In the genomic region with DNA sequence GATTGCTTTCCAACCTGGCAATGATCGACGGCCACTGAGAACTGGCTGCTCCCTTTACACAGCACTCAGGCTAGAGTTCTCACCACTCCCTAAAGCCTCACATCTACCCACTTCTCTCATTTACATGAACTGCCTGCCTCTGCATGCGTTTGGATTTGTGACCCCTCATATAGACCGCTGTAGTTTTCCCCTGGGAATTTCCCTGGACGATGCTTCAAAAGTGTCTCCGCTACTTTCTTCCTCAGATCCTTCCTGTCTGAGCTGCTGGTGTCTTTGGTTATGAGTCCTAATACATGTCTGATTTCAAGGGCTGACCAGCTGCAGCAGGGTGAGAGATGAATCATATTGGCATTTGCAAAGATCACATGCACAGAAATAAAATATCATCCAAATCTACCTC, we compare ENCODE assay signal across 18 cellular contexts.
DNase-seq lines count a peak whose midpoint lies in the region; ATAC-seq and TF ChIP-seq lines count a peak whose summit lies in the region.
"Had no signal": no experiment of that assay in that cellular context is flagged by ENCODE, and none has a peak within 500 bp of the region (broad histone marks: within the 10 kb centered on the region; RNA-seq: fewer than 3 reads in every experiment).

No MANE protein-coding gene starts in this region.

- H3K36me3 ChIP-seq in left lung: no peaks in the 10 kb centered on the region
- H3K36me3 ChIP-seq: neural progenitor cell, right lobe of liver, uterus had no signal

- intact Hi-C loops in left lung (cut with DNase I): no loop called here

- H3K9me3 ChIP-seq in left lung: no peaks in the 10 kb centered on the region
- H3K9me3 ChIP-seq: right lobe of liver, uterus had no signal

- no peak overlapping the region for H3K27ac ChIP-seq in left lung
- H3K27ac ChIP-seq: neural progenitor cell, right lobe of liver, RWPE1, uterus had no signal

- H3K27me3 ChIP-seq in left lung: no peaks in the 10 kb centered on the region
- H3K27me3 ChIP-seq: right lobe of liver, uterus had no signal

- ATAC-seq in GM21390 (IDR thresholded peaks at IDR 0.05; ENCODE audit: unreplicated experiment) (peak; percentile 44), HG03045 (IDR thresholded peaks at IDR 0.05; ENCODE audit: unreplicated experiment) (peak; percentile 69), left lung (peak; percentile 73), GM21367 (IDR thresholded peaks at IDR 0.05; ENCODE audit: unreplicated experiment) (no peak)

- no peaks in the 10 kb centered on the region for H3K4me1 ChIP-seq in left lung
- H3K4me1 ChIP-seq: neural progenitor cell, right lobe of liver, uterus had no signal

- peak; percentile 39 for DNase-seq in GM12864 (ENCODE audit: low read depth)
- no peak for DNase-seq in left lung
- DNase-seq in stimulated activated CD4-positive, alpha-beta T cell treated with anti-CD3 and anti-CD28 coated beads, Interleukin-2, amount 100 ng/mL, for 48 hours: no peak
- no peak for DNase-seq in NCI-H526 (lab: John Stamatoyannopoulos, UW)
- DNase-seq in NCI-H2107 treated with DMSO at 0.1 percent for 48 hours (lab: John Stamatoyannopoulos, UW; ENCODE audit: unreplicated experiment): no peak
- DNase-seq: ACHN; activated naive CD4-positive, alpha-beta T cell treated with anti-CD3 and anti-CD28 coated beads, Interleukin-2, amount 50 U/mL, for 16 hours; effector memory CD4-positive, alpha-beta T cell; NCI-H2029; NCI-H748 treated with DMSO at 0.1 percent for 48 hours; right lobe of liver; stimulated activated naive CD4-positive, alpha-beta T cell treated with Interleukin-2 at 50 U/mL for 16 hours; uterus had no signal

- no peak overlapping the region for H3K4me3 ChIP-seq in GM12864 (ENCODE audit: low read depth, low read length)
- no peak overlapping the region for H3K4me3 ChIP-seq in left lung
- H3K4me3 ChIP-seq: neural progenitor cell, right lobe of liver, uterus had no signal

- no peak for TF ChIP-seq CTCF in GM12864 (IDR thresholded peaks at IDR 0.05; ENCODE audit: low read depth, low read length, missing control alignments)
- TF ChIP-seq CTCF in left lung (IDR thresholded peaks at IDR 0.05): no peak
